9 cellular contexts compared by ENCODE assay signal in the genomic region with DNA sequence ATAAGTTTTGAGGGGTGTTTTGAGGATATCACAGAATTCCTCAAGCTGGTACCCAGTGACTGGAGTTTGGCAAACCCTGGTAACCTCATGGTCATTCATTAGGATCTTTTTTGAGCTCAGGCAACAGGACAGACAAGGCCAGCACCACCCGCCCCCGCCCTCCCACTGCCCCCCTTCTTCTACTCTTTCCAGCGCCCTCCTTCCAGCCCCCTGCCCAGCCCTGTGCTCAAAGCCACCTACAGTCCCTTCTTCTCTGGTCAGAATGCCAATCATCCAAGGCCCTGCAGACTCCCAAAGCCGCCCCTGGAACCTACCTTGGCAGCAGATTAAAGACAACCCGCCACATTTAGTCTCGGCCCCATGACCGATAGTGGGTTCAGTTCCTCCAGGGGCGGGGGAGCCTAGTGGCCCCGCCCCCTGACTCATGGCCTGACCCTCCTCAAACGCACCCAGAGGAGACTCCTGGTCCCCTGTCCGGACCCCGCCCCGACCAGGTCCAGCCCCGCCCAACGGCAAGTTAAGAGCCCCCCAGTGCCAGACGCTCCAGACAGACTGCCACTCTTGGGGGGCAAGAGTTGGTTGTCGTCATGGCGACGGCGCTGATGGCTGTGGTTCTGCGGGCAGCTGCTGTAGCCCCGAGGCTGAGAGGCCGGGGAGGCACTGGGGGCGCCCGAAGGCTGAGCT. TPM values are rescaled to one million over a fixed set of nuclear protein-coding genes. Genes with fewer than 3 reads are reported as not detected.
DNase-seq lines count a peak whose midpoint lies in the region; ATAC-seq and TF ChIP-seq lines count a peak whose summit lies in the region.
"Had no signal": no experiment of that assay in that cellular context is flagged by ENCODE, and none has a peak within 500 bp of the region (broad histone marks: within the 10 kb centered on the region; RNA-seq: fewer than 3 reads in every experiment).

A gene with protein sequence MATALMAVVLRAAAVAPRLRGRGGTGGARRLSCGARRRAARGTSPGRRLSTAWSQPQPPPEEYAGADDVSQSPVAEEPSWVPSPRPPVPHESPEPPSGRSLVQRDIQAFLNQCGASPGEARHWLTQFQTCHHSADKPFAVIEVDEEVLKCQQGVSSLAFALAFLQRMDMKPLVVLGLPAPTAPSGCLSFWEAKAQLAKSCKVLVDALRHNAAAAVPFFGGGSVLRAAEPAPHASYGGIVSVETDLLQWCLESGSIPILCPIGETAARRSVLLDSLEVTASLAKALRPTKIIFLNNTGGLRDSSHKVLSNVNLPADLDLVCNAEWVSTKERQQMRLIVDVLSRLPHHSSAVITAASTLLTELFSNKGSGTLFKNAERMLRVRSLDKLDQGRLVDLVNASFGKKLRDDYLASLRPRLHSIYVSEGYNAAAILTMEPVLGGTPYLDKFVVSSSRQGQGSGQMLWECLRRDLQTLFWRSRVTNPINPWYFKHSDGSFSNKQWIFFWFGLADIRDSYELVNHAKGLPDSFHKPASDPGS (plus strand): TSS at position 546 of the 684 bp plus-strand sequence. CDS start 42 bp downstream, at position 588.

- DNase-seq in DMS53 (lab: John Stamatoyannopoulos, UW) (peak; percentile 80), DMS53 treated with DMSO at 0.1 percent for 48 hours (lab: John Stamatoyannopoulos, UW; ENCODE audit: unreplicated experiment) (no peak), T-helper 17 cell (no peak), fibroblast of the aortic adventitia (ENCODE audit: low read depth) (no peak), retinal pigment epithelial cell (ENCODE audit: low read depth) (no peak), NCI-H1930 (lab: John Stamatoyannopoulos, UW) (no peak)

- H3K27ac Mint-ChIP-seq in T-helper 17 cell: no peak within 1 kb of the TSS

- H3K4me3 ChIP-seq in fibroblast of the aortic adventitia (ENCODE audit: low read depth, low read length) (peak within 1 kb of the TSS; percentile 48), retinal pigment epithelial cell (ENCODE audit: low read length) (peak within 1 kb of the TSS; percentile 38)
- H3K4me3 ChIP-seq: A549 had no signal

- peak within 1 kb of the TSS; percentile 94 for H3K4me3 Mint-ChIP-seq in T-helper 17 cell

- peaks cover 21% of the 10 kb centered on the region for H3K4me1 Mint-ChIP-seq in T-helper 17 cell

- no peaks in the 10 kb centered on the region for H3K9me3 ChIP-seq in T-helper 17 cell (ENCODE audit: control insufficient read depth, low read length, poor library complexity, severe bottlenecking)
- H3K9me3 ChIP-seq: A549 had no signal

- ATAC-seq in T-helper 17 cell (no peak), HG03280 (IDR thresholded peaks at IDR 0.05; ENCODE audit: unreplicated experiment) (no peak)
- no peak for ATAC-seq in activated CD4-positive, CD25-positive, alpha-beta regulatory T cell treated with anti-CD3 and anti-CD28 coated beads, Interleukin-2, amount 50 U/mL, for 24 hours
- ATAC-seq: A549 had no signal

- H3K36me3 Mint-ChIP-seq in T-helper 17 cell (ENCODE audit: low read depth): no peaks in the 10 kb centered on the region

- no peaks in the 10 kb centered on the region for H3K27me3 Mint-ChIP-seq in T-helper 17 cell

- TF ChIP-seq CTCF in fibroblast of the aortic adventitia (IDR thresholded peaks at IDR 0.05; ENCODE audit: insufficient read depth, low read length) (no peak), retinal pigment epithelial cell (conservative IDR thresholded peaks at IDR 0.05; ENCODE audit: low read depth, low read length) (no peak)

RNA-seq across cellular contexts. Expression of the gene that starts here (rescaled TPM):
- total RNA-seq in T-helper 17 cell (under 1 TPM; 0.21 to 0.42 TPM), fibroblast of the aortic adventitia (ENCODE audit: low replicate concordance) (0.16 and 2.5 TPM in 2 replicates)
